In genomic region chr22:28905433-28905832, GRCh38 we compare ENCODE assay signal across 26 cellular contexts. TPM values are rescaled to one million over a fixed set of nuclear protein-coding genes. Genes with fewer than 3 reads are reported as not detected.
DNase-seq lines count a peak whose midpoint lies in the region; ATAC-seq and TF ChIP-seq lines count a peak whose summit lies in the region.
"Had no signal": no experiment of that assay in that cellular context is flagged by ENCODE, and none has a peak within 500 bp of the region (broad histone marks: within the 10 kb centered on the region; RNA-seq: fewer than 3 reads in every experiment).

No MANE protein-coding gene starts in this region.

- TF ChIP-seq CTCF in cardiac muscle cell (IDR thresholded peaks at IDR 0.05; ENCODE audit: low read depth, low read length) (no peak), left lung (IDR thresholded peaks at IDR 0.05) (no peak), RWPE1 (conservative IDR thresholded peaks at IDR 0.05; ENCODE audit: low read depth) (no peak)
- TF ChIP-seq CTCF in activated CD8-positive, alpha-beta T cell treated with anti-CD3 and anti-CD28 coated beads for 36 hours (IDR thresholded peaks at IDR 0.05): no peak

- no peaks in the 10 kb centered on the region for H3K36me3 Mint-ChIP-seq in activated CD8-positive, alpha-beta T cell treated with anti-CD3 and anti-CD28 coated beads for 36 hours (ENCODE audit: low read depth)
- H3K36me3 Mint-ChIP-seq: CD4-positive, CD25-positive, alpha-beta regulatory T cell; IgD-negative memory B cell had no signal

- H3K36me3 ChIP-seq in cardiac muscle cell (no peaks in the 10 kb centered on the region), left lung (no peaks in the 10 kb centered on the region), aorta (ENCODE audit: control insufficient read depth in 1 of 2, insufficient read depth in 2 of 2, low read length in 1 of 2) (no peaks in the 10 kb centered on the region)

- H3K4me3 ChIP-seq in cardiac muscle cell (no peak overlapping the region), left lung (no peak overlapping the region), aorta (ENCODE audit: low read length in 2 of 2) (no peak overlapping the region)
- H3K4me3 ChIP-seq: mucosa of descending colon had no signal

- POLR2A ChIA-PET in activated CD8-positive, alpha-beta T cell treated with anti-CD3 and anti-CD28 coated beads for 36 hours (lab: Charles Lee): no interaction called here
- POLR2A ChIA-PET in RWPE1 (lab: Yijun Ruan, JAX; ENCODE audit: low non-redundant PET): no interaction called here

- intact Hi-C loops in Right ventricle myocardium superior (cut with DNase I): no loop called here
- intact Hi-C loops in left lung (cut with DNase I): no loop called here
- intact Hi-C loops in sciatic nerve (cut with DNase I): no loop called here
- intact Hi-C loops in aorta (cut with DNase I): no loop called here
- intact Hi-C loops in activated CD8-positive, alpha-beta T cell treated with anti-CD3 and anti-CD28 coated beads for 36 hours (cut with micrococcal nuclease): no loop called here

- peaks cover 31% of the 10 kb centered on the region for H3K4me1 Mint-ChIP-seq in activated CD8-positive, alpha-beta T cell treated with anti-CD3 and anti-CD28 coated beads for 36 hours (ENCODE audit: low read depth)
- H3K4me1 Mint-ChIP-seq: IgD-negative memory B cell had no signal

- DNase-seq in cardiac muscle cell (ENCODE audit: low read depth in 1 of 2, low spot score in 1 of 2) (no peak), Right ventricle myocardium superior (no peak), left lung (no peak), sciatic nerve (ENCODE audit: low spot score) (no peak), aorta (no peak), RWPE1 (ENCODE audit: low spot score) (no peak), cerebellar cortex (ENCODE audit: low spot score) (no peak)
- DNase-seq in activated CD8-positive, alpha-beta T cell treated with anti-CD3 and anti-CD28 coated beads for 36 hours: no peak
- DNase-seq: 8988T; activated CD4-positive, alpha-beta T cell treated with anti-CD3 and anti-CD28 coated beads, Interleukin-2, amount 50 U/mL, for 1 hour; CD4-positive, CD25-positive, alpha-beta regulatory T cell; effector CD4-positive, alpha-beta T cell; erythroblast; foreskin fibroblast; HFFc6; mucosa of descending colon; NCI-H1105; NCI-H1930; NCI-H2227 treated with DMSO at 0.1 percent for 48 hours; NCI-H774; posterior cingulate gyrus; SK-N-SH; T-helper 2 cell had no signal

- CTCF ChIA-PET in activated CD8-positive, alpha-beta T cell treated with anti-CD3 and anti-CD28 coated beads for 36 hours (lab: Charles Lee): interaction anchor here (1.0 to 1.3 kb wide), 3 partner anchors 10 to 50 kb away, joined by 3 to 4 read pairs (median 3); no protein-coding TSS in a partner anchor
- CTCF ChIA-PET in RWPE1 (lab: Yijun Ruan, JAX): no interaction called here

- H3K27ac ChIP-seq in cardiac muscle cell (peak overlapping the region; percentile 94), left lung (peak overlapping the region; percentile 11 to 62), aorta (ENCODE audit: low read depth in 1 of 2, low read length in 2 of 2) (peak overlapping the region; percentile 61 to 93), RWPE1 (no peak overlapping the region)

- no peaks in the 10 kb centered on the region for H3K9me3 Mint-ChIP-seq in activated CD8-positive, alpha-beta T cell treated with anti-CD3 and anti-CD28 coated beads for 36 hours
- H3K9me3 Mint-ChIP-seq: activated naive CD4-positive, alpha-beta T cell treated with anti-CD3 and anti-CD28 coated beads, Interleukin-2, amount 50 U/mL, for 72 hours; activated T-helper 17 cell treated with anti-CD3 and anti-CD28 coated beads, Interleukin-2, amount 50 U/mL, for 72 hours; CD4-positive, CD25-positive, alpha-beta regulatory T cell; HFFc6; IgD-negative memory B cell had no signal

- peaks cover 24% of the 10 kb centered on the region for H3K27me3 Mint-ChIP-seq in activated CD8-positive, alpha-beta T cell treated with anti-CD3 and anti-CD28 coated beads for 36 hours

- peaks cover 56% of the 10 kb centered on the region for H3K4me1 ChIP-seq in cardiac muscle cell (ENCODE audit: low read depth)
- H3K4me1 ChIP-seq in left lung: peaks cover 20 to 25% of the 10 kb centered on the region in 2 donors
- H3K4me1 ChIP-seq in aorta (ENCODE audit: control insufficient read depth in 1 of 2, insufficient read depth in 2 of 2, low read length in 2 of 2): peaks cover 2 to 9% of the 10 kb centered on the region in 2 donors

- H3K27ac Mint-ChIP-seq in activated CD8-positive, alpha-beta T cell treated with anti-CD3 and anti-CD28 coated beads for 36 hours: no peak overlapping the region
- H3K27ac Mint-ChIP-seq: activated naive CD4-positive, alpha-beta T cell treated with anti-CD3 and anti-CD28 coated beads, Interleukin-2, amount 50 U/mL, for 72 hours; activated T-helper 17 cell treated with anti-CD3 and anti-CD28 coated beads, Interleukin-2, amount 50 U/mL, for 72 hours; IgD-negative memory B cell had no signal

- H3K9me3 ChIP-seq in cardiac muscle cell (ENCODE audit: low read depth) (no peaks in the 10 kb centered on the region), left lung (no peaks in the 10 kb centered on the region), aorta (ENCODE audit: control insufficient read depth, low read length) (no peaks in the 10 kb centered on the region)
- H3K9me3 ChIP-seq: mucosa of descending colon, SK-N-SH had no signal

- ATAC-seq in Right ventricle myocardium superior (ENCODE audit: poor library complexity): no peak
- no peak for ATAC-seq in left lung
- ATAC-seq in sciatic nerve: peak; percentile 6
- no peak for ATAC-seq in aorta (ENCODE audit: low FRiP score)
- ATAC-seq in activated CD8-positive, alpha-beta T cell treated with anti-CD3 and anti-CD28 coated beads for 36 hours: no peak
- ATAC-seq: activated naive CD4-positive, alpha-beta T cell treated with anti-CD3 and anti-CD28 coated beads, Interleukin-2, amount 50 U/mL, for 72 hours; activated T-helper 17 cell treated with anti-CD3 and anti-CD28 coated beads, Interleukin-2, amount 50 U/mL, for 72 hours had no signal

- H3K27me3 ChIP-seq in cardiac muscle cell: no peaks in the 10 kb centered on the region
- H3K27me3 ChIP-seq in left lung: no peaks in the 10 kb centered on the region
- H3K27me3 ChIP-seq in aorta (ENCODE audit: control insufficient read depth in 1 of 2, insufficient read depth in 2 of 2, low read length in 1 of 2): no peaks in the 10 kb centered on the region

- H3K4me3 Mint-ChIP-seq in activated CD8-positive, alpha-beta T cell treated with anti-CD3 and anti-CD28 coated beads for 36 hours: no peak overlapping the region
- H3K4me3 Mint-ChIP-seq: activated T-helper 17 cell treated with anti-CD3 and anti-CD28 coated beads, Interleukin-2, amount 50 U/mL, for 72 hours; CD4-positive, CD25-positive, alpha-beta regulatory T cell; HFFc6; IgD-negative memory B cell had no signal

RNA-seq across cellular contexts. Expression of gene ZNRF3, which starts 22.1 kb away (rescaled TPM):
- total RNA-seq in cardiac muscle cell (35.4 and 40.4 TPM in 2 replicates), Right ventricle myocardium superior (5.0 TPM), left lung (10 to 100 TPM in 1 of 2 donors, 1 to 10 TPM in 1; 8.8 to 13.1 TPM), sciatic nerve (12.9 TPM), aorta (10 to 100 TPM in 1 of 2 donors, 1 to 10 TPM in 1; 7.2 to 11.8 TPM)
- polyA plus RNA-seq in cardiac muscle cell (23.8 and 25.5 TPM in 2 replicates), aorta (1 to 10 TPM; 1.4 to 2.9 TPM)
- total RNA-seq in activated CD8-positive, alpha-beta T cell treated with anti-CD3 and anti-CD28 coated beads for 36 hours: 1 to 10 TPM; 2.0 to 2.5 TPM
